In genomic region chr1:100134872-100135271, GRCh38 we compare ENCODE assay signal across 1 cellular context.
TF ChIP-seq lines count a peak whose summit lies in the region.

No MANE protein-coding gene starts in this region.

TF ChIP-seq in IMR-90, 13 proteins besides CTCF, POLR2A, EP300 and RAD21:
- TF ChIP-seq ELK1 (IDR thresholded peaks at IDR 0.05; ENCODE audit: borderline replicate concordance, low read depth, low read length), result no peak
- no peak for TF ChIP-seq RCOR1 (IDR thresholded peaks at IDR 0.05; ENCODE audit: insufficient replicate concordance, low read length)
- no peak for TF ChIP-seq USF2 (IDR thresholded peaks at IDR 0.05; ENCODE audit: low read depth, low read length)
- no peak for TF ChIP-seq MAZ (IDR thresholded peaks at IDR 0.05; ENCODE audit: borderline replicate concordance, low read depth, low read length)
- no peak for TF ChIP-seq RFX5 (IDR thresholded peaks at IDR 0.05; ENCODE audit: low read depth, low read length)
- TF ChIP-seq MAFK (IDR thresholded peaks at IDR 0.05; ENCODE audit: low read depth, low read length), result no peak
- no peak for TF ChIP-seq CHD1 (IDR thresholded peaks at IDR 0.05; ENCODE audit: low read depth, low read length)
- no peak for TF ChIP-seq MXI1 (IDR thresholded peaks at IDR 0.05; ENCODE audit: borderline replicate concordance, low read depth, low read length)
- no peak for TF ChIP-seq BHLHE40 (IDR thresholded peaks at IDR 0.05; ENCODE audit: low read depth, low read length)
- no peak for TF ChIP-seq CEBPB (IDR thresholded peaks at IDR 0.05; ENCODE audit: low read depth, low read length)
- TF ChIP-seq FOS (IDR thresholded peaks at IDR 0.05; ENCODE audit: low read depth, low read length), result no peak
- TF ChIP-seq NFE2L2 (IDR thresholded peaks at IDR 0.05; ENCODE audit: low read depth, low read length), result no peak
